19 cellular contexts compared by ENCODE assay signal in the genomic region with DNA sequence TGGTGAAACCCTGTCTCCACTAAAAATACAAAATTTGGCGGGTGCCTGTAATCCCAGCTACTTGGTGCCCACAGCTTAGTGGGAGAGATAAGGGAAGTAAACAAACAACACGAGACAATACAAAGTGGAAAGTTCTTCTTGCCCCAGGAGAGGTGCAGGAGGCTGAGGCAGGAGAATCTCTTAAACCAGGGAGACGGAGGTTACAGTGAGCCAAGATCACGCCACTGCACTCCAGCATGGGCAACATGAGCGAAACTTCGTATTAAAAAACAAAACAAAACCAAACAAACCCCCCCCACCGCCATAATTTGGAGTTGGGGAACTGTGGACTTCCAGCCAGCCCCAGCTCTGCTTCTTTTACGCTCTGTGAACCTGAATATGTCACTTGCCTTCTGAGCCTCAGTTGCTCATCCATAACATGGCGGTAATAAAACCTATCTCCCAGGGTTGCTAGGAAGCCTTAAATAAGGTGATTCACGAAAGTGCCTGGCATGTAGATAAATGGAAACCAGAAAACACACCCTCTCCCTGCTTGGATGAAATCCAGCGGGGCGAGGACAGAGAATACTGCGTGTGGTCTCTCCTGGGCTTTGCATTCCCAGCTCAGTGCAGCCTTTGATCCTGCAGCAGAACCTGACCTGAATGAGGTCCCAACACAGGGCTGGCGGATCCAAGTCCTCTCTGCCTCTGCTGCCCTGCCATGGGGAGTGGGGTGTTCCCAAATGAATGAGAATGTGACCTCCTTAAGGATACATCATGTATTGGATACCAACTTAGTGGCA. TPM values are rescaled to one million over a fixed set of nuclear protein-coding genes. Genes with fewer than 3 reads are reported as not detected.
A peak's percentile ranks its signal among the peaks of the same experiment; 100 is the strongest.
DNase-seq lines count a peak whose midpoint lies in the region; ATAC-seq and TF ChIP-seq lines count a peak whose summit lies in the region.
"Had no signal": no experiment of that assay in that cellular context is flagged by ENCODE, and none has a peak within 500 bp of the region (broad histone marks: within the 10 kb centered on the region; RNA-seq: fewer than 3 reads in every experiment).

No MANE protein-coding gene starts in this region.

- H3K4me1 ChIP-seq in mammary epithelial cell (ENCODE audit: insufficient read depth, low read length) (peaks cover 5% of the 10 kb centered on the region), mucosa of descending colon (ENCODE audit: low read depth) (peaks cover 3% of the 10 kb centered on the region), GM23338 (ENCODE audit: insufficient read depth) (no peaks in the 10 kb centered on the region), prostate gland (replicated peaks) (no peaks in the 10 kb centered on the region)

- DNase-seq in Caki2 (ENCODE audit: low read depth) = peak; percentile 93
- DNase-seq in NCI-H345 treated with DMSO at 0.1 percent for 48 hours (lab: John Stamatoyannopoulos, UW; ENCODE audit: unreplicated experiment) = peak; percentile 14
- peak; percentile 56 for DNase-seq in mammary epithelial cell
- peak in 2 of 3 donors; percentile 46 to 48 for DNase-seq in mucosa of descending colon
- no peak for DNase-seq in activated naive CD8-positive, alpha-beta T cell treated with anti-CD3 and anti-CD28 coated beads, Interleukin-2, amount 50 U/mL, for 24 hours
- no peak for DNase-seq in NCI-H1694 treated with DMSO at 0.1 percent for 48 hours (lab: John Stamatoyannopoulos, UW)
- no peak for DNase-seq in GM23338 (ENCODE audit: low spot score)
- DNase-seq in prostate gland (ENCODE audit: low spot score) = no peak
- DNase-seq: activated CD4-positive, alpha-beta T cell treated with anti-CD3 and anti-CD28 coated beads for 1 hour; activated CD8-positive, alpha-beta memory T cell treated with anti-CD3 and anti-CD28 coated beads, Interleukin-2, amount 50 U/mL, for 48 hours; H7; mesenchymal stem cell; NCI-H1930; NCI-H748 treated with DMSO at 0.1 percent for 48 hours had no signal

- no peaks in the 10 kb centered on the region for H3K79me2 ChIP-seq in mammary epithelial cell (ENCODE audit: insufficient read depth, low read length)
- H3K79me2 ChIP-seq in GM23338 (replicated peaks; ENCODE audit: insufficient read depth) = no peaks in the 10 kb centered on the region

- intact Hi-C loops in mammary epithelial cell (cut with micrococcal nuclease) (loop anchor here (2.0 to 5.0 kb wide), 3 partner anchors 53 to 241 kb away; a partner anchor contains a TSS), mucosa of descending colon (cut with DNase I, micrococcal nuclease) (no loop called here), prostate gland (cut with DNase I) (no loop called here)

- H3K9me3 ChIP-seq in mammary epithelial cell (replicated peaks; ENCODE audit: insufficient read depth, low read length) = no peaks in the 10 kb centered on the region
- H3K9me3 ChIP-seq in mucosa of descending colon = no peaks in the 10 kb centered on the region
- no peaks in the 10 kb centered on the region for H3K9me3 ChIP-seq in prostate gland

- dilution Hi-C loops in mammary epithelial cell (cut with HindIII; ENCODE audit: low sequenced_read_pairs) = loop anchor here (5.0 kb wide), 1 partner anchor 58 kb away; no protein-coding TSS in a partner anchor

- ATAC-seq in mucosa of descending colon (peak; percentile 42), GM23338 (no peak)
- ATAC-seq in activated naive CD8-positive, alpha-beta T cell treated with anti-CD3 and anti-CD28 coated beads, Interleukin-2, amount 50 U/mL, for 24 hours = no peak

- H3K4me3 Mint-ChIP-seq in activated naive CD8-positive, alpha-beta T cell treated with anti-CD3 and anti-CD28 coated beads, Interleukin-2, amount 50 U/mL, for 24 hours = no peak overlapping the region
- no peak overlapping the region for H3K4me3 Mint-ChIP-seq in GM23338
- H3K4me3 Mint-ChIP-seq: neural crest cell; T-helper 1 cell treated with Interleukin-12 subunit alpha and Interleukin-12 subunit beta and Interleukin-4 antibody, amounts not matched to agents 30 μg/mL and 1 μg/mL, for 36 hours had no signal

- H3K9me3 Mint-ChIP-seq in activated naive CD8-positive, alpha-beta T cell treated with anti-CD3 and anti-CD28 coated beads, Interleukin-2, amount 50 U/mL, for 24 hours = no peaks in the 10 kb centered on the region
- H3K9me3 Mint-ChIP-seq in GM23338 = no peaks in the 10 kb centered on the region
- H3K9me3 Mint-ChIP-seq: neural crest cell; T-helper 1 cell treated with Interleukin-12 subunit alpha and Interleukin-12 subunit beta and Interleukin-4 antibody, amounts not matched to agents 30 μg/mL and 1 μg/mL, for 36 hours had no signal

- no peaks in the 10 kb centered on the region for H3K4me1 Mint-ChIP-seq in activated naive CD8-positive, alpha-beta T cell treated with anti-CD3 and anti-CD28 coated beads, Interleukin-2, amount 50 U/mL, for 24 hours
- H3K4me1 Mint-ChIP-seq in GM23338 = peaks cover 5% of the 10 kb centered on the region
- H3K4me1 Mint-ChIP-seq: neural crest cell had no signal

- H2AFZ ChIP-seq in mammary epithelial cell (ENCODE audit: low read depth, low read length) (peak overlapping the region; percentile 48), GM23338 (no peak overlapping the region)

- no peaks in the 10 kb centered on the region for H3K36me3 ChIP-seq in mammary epithelial cell (ENCODE audit: insufficient read depth, low read length)
- H3K36me3 ChIP-seq in mucosa of descending colon (ENCODE audit: low read depth) = no peaks in the 10 kb centered on the region
- H3K36me3 ChIP-seq in GM23338 (ENCODE audit: insufficient read depth) = no peaks in the 10 kb centered on the region; the same call in 1 of the 2 replicates
- no peaks in the 10 kb centered on the region for H3K36me3 ChIP-seq in prostate gland

- H3F3A ChIP-seq in GM23338 (replicated peaks; ENCODE audit: low read depth) = 0 out of 2 replicates have a peak, but pooled peaks cover 5% of the 10 kb centered on the region

- H3K4me3 ChIP-seq in mammary epithelial cell (replicated peaks in 1 of 3; ENCODE audit: insufficient read depth in 1 of 3, low read depth in 2 of 3, low read length in 3 of 3) = no peak overlapping the region
- no peak overlapping the region for H3K4me3 ChIP-seq in mucosa of descending colon
- H3K4me3 ChIP-seq in GM23338 = no peak overlapping the region
- no peak overlapping the region for H3K4me3 ChIP-seq in prostate gland
- H3K4me3 ChIP-seq: coronary artery had no signal

- in situ Hi-C loops in Caki2 (cut with HindIII; ENCODE audit: low pct_unique_long_range_greater_than_20kb, low sequenced_read_pairs) (no loop called here), mammary epithelial cell (cut with MboI; ENCODE audit: low sequenced_read_pairs in 2 of 2) (loop anchor here in 1 of 2 donors (10.0 kb wide), 1 partner anchor 101 kb away; a partner anchor contains a TSS)

- H3K9me2 ChIP-seq in GM23338 (ENCODE audit: insufficient read depth) = no peaks in the 10 kb centered on the region

- BruUV-seq in mammary epithelial cell (replicated peaks; lab: Mats Ljungman, UMichigan) = no TSS peak

- TF ChIP-seq CTCF in mammary epithelial cell (conservative IDR thresholded peaks at IDR 0.05 in 1 of 2, IDR thresholded peaks at IDR 0.05 in 1 of 2; ENCODE audit: extremely low read depth in 1 of 2, insufficient read depth in 1 of 2, low read depth in 1 of 2, low read length in 2 of 2) = no peak
- TF ChIP-seq CTCF in mucosa of descending colon (IDR thresholded peaks at IDR 0.05) = no peak
- no peak for TF ChIP-seq CTCF in GM23338 (conservative IDR thresholded peaks at IDR 0.05; ENCODE audit: low read depth in 2 of 2)
- no peak for TF ChIP-seq CTCF in prostate gland (IDR thresholded peaks at IDR 0.05)

- no peaks in the 10 kb centered on the region for H4K20me1 ChIP-seq in mammary epithelial cell (ENCODE audit: insufficient read depth, low read length)
- H4K20me1 ChIP-seq in GM23338 (replicated peaks; ENCODE audit: insufficient read depth) = no peaks in the 10 kb centered on the region

- TF ChIP-seq POLR2A in prostate gland (IDR thresholded peaks at IDR 0.05) = no peak

- H3K27ac Mint-ChIP-seq in activated naive CD8-positive, alpha-beta T cell treated with anti-CD3 and anti-CD28 coated beads, Interleukin-2, amount 50 U/mL, for 24 hours = no peak overlapping the region
- no peak overlapping the region for H3K27ac Mint-ChIP-seq in GM23338
- H3K27ac Mint-ChIP-seq: T-helper 1 cell treated with Interleukin-12 subunit alpha and Interleukin-12 subunit beta and Interleukin-4 antibody, amounts not matched to agents 30 μg/mL and 1 μg/mL, for 36 hours had no signal

- peaks cover 34% of the 10 kb centered on the region for H3K27me3 Mint-ChIP-seq in activated naive CD8-positive, alpha-beta T cell treated with anti-CD3 and anti-CD28 coated beads, Interleukin-2, amount 50 U/mL, for 24 hours
- H3K27me3 Mint-ChIP-seq in GM23338 (ENCODE audit: insufficient read depth, low read depth, poor library complexity) = peaks cover 5% of the 10 kb centered on the region

- no peaks in the 10 kb centered on the region for H3K27me3 ChIP-seq in mammary epithelial cell (ENCODE audit: insufficient read depth, low read length)
- H3K27me3 ChIP-seq in GM23338 (ENCODE audit: insufficient read depth) = no peaks in the 10 kb centered on the region
- H3K27me3 ChIP-seq in prostate gland (replicated peaks; ENCODE audit: insufficient read depth) = no peaks in the 10 kb centered on the region

- no peak overlapping the region for H3K9ac ChIP-seq in mammary epithelial cell (ENCODE audit: insufficient read depth, low read length)

- H3K27ac ChIP-seq in mammary epithelial cell (ENCODE audit: insufficient read depth, low read depth, low read length) = no peak overlapping the region
- H3K27ac ChIP-seq in GM23338 (ENCODE audit: low read depth) = no peak overlapping the region
- no peak overlapping the region for H3K27ac ChIP-seq in prostate gland

- 42% methylated on average over 14 of the region's 14 CpGs for WGBS in mammary epithelial cell (ENCODE audit: low coverage, missing lambda C conversion rate)
- WGBS in prostate gland = 54% methylated on average over 14 of the region's 14 CpGs

- CTCF ChIA-PET in mammary epithelial cell (lab: Charles Lee; ENCODE audit: low non-redundant PET) = no interaction called here

- H3K36me3 Mint-ChIP-seq in activated naive CD8-positive, alpha-beta T cell treated with anti-CD3 and anti-CD28 coated beads, Interleukin-2, amount 50 U/mL, for 24 hours (ENCODE audit: low read depth) = no peaks in the 10 kb centered on the region
- no peaks in the 10 kb centered on the region; the same call in 1 of the 3 replicates for H3K36me3 Mint-ChIP-seq in GM23338 (ENCODE audit: low read depth)

- peak overlapping the region; percentile 31 for H3K4me2 ChIP-seq in mammary epithelial cell (ENCODE audit: insufficient read depth, low read depth, low read length)
- no peak overlapping the region for H3K4me2 ChIP-seq in GM23338

RNA-seq across cellular contexts. Expression of a gene that starts 10.2 kb away (rescaled TPM):
- total RNA-seq in Caki2 (2014; rRNA removed; shearing (Covaris generic); ENCODE audit: low replicate concordance) = not detected in 2 replicates
- total RNA-seq in mammary epithelial cell (1 to 10 TPM in 1 of 2 donors, not detected in 1; 1.5 TPM), mucosa of descending colon (10 to 100 TPM; 13.3 to 18.0 (median 15.1) TPM), prostate gland (100 to 1,000 TPM in 1 of 2 donors, 1 to 10 TPM in 1; 9.8 to 123 TPM)
- polyA plus RNA-seq in mammary epithelial cell (0.10 TPM), GM23338 (2016; fragmentation: Nextera tagmentation; extraction: Ambion mirVana) (13.1 and 13.7 TPM in 2 replicates)
- polyA minus RNA-seq in mammary epithelial cell = not detected
- 8.6 and 25.7 TPM in 2 replicates for total RNA-seq in GM23338 (2014; rRNA removed; shearing (Covaris generic))
- total RNA-seq: endothelial cell of umbilical vein, G401 had no signal
- polyA plus RNA-seq: endothelial cell of umbilical vein had no signal

RNA-seq across cellular contexts. Expression of a gene that starts 35.8 kb away (rescaled TPM):
- 88.6 and 128 TPM in 2 replicates for total RNA-seq in Caki2 (2014; rRNA removed; shearing (Covaris generic); ENCODE audit: low replicate concordance)
- total RNA-seq in mammary epithelial cell = 10 to 100 TPM; 30.0 to 34.5 TPM
- 36.8 TPM for polyA plus RNA-seq in mammary epithelial cell
- 41.8 TPM for polyA minus RNA-seq in mammary epithelial cell
- total RNA-seq in mucosa of descending colon = 10 to 100 TPM; 25.4 to 42.4 (median 31.1) TPM
- total RNA-seq in GM23338 (2014; rRNA removed; shearing (Covaris generic)) = 21.7 and 27.8 TPM in 2 replicates
- polyA plus RNA-seq in GM23338 (2016; fragmentation: Nextera tagmentation; extraction: Ambion mirVana) = 6.9 TPM in 2 replicates
- total RNA-seq in prostate gland = 100 to 1,000 TPM in 1 of 2 donors, 10 to 100 TPM in 1; 73.5 to 112 TPM

RNA-seq across cellular contexts. Expression of a gene that starts 53.5 kb away (rescaled TPM):
- total RNA-seq in Caki2 (2014; rRNA removed; shearing (Covaris generic); ENCODE audit: low replicate concordance) = 4.5 and 12.9 TPM in 2 replicates
- total RNA-seq in mammary epithelial cell (1 to 10 TPM; 1.1 to 3.7 TPM), mucosa of descending colon (1 to 10 TPM in 1 of 3 donors, under 1 TPM in 1, not detected in 1; 0.48 to 3.3 TPM), prostate gland (10 to 100 TPM in 1 of 2 donors, 1 to 10 TPM in 1; 6.0 to 19.5 TPM)
- polyA plus RNA-seq in mammary epithelial cell (0.61 TPM), GM23338 (2016; fragmentation: Nextera tagmentation; extraction: Ambion mirVana) (1.8 and 2.2 TPM in 2 replicates)
- polyA minus RNA-seq in mammary epithelial cell = not detected
- 5.6 and 7.0 TPM in 2 replicates for total RNA-seq in GM23338 (2014; rRNA removed; shearing (Covaris generic))

RNA-seq across cellular contexts. Expression of a gene that starts 56.7 kb away (rescaled TPM):
- total RNA-seq in Caki2 (2014; rRNA removed; shearing (Covaris generic); ENCODE audit: low replicate concordance) = 53.8 and 61.7 TPM in 2 replicates
- total RNA-seq in mammary epithelial cell (10 to 100 TPM; 25.5 to 57.8 TPM), mucosa of descending colon (100 to 1,000 TPM in 1 of 3 donors, 10 to 100 TPM in 2; 59.3 to 112 (median 62.0) TPM), prostate gland (100 to 1,000 TPM in 1 of 2 donors, 10 to 100 TPM in 1; 78.7 to 105 TPM)
- polyA plus RNA-seq in mammary epithelial cell (61.3 TPM), GM23338 (2016; fragmentation: Nextera tagmentation; extraction: Ambion mirVana) (18.2 and 18.4 TPM in 2 replicates)
- 31.0 TPM for polyA minus RNA-seq in mammary epithelial cell
- 12.0 and 17.0 TPM in 2 replicates for total RNA-seq in GM23338 (2014; rRNA removed; shearing (Covaris generic))

Comparison
In these comparisons a context has a peak if more than half of its experiments do, and no peak if none do; other contexts are left out.
1. DNase-seq: peak in Caki2 (single experiment), NCI-H345 treated with DMSO at 0.1 percent for 48 hours (single experiment), mammary epithelial cell (single experiment) and mucosa of descending colon (2 of 3); none in activated naive CD8-positive, alpha-beta T cell treated with anti-CD3 and anti-CD28 coated beads, Interleukin-2, amount 50 U/mL, for 24 hours (single experiment), NCI-H1694 treated with DMSO at 0.1 percent for 48 hours (single experiment), GM23338 (single experiment) and prostate gland (single experiment).